8 cellular contexts compared by ENCODE assay signal in genomic region chr17:81253358-81254131, GRCh38. TPM values are rescaled to one million over a fixed set of nuclear protein-coding genes. Genes with fewer than 3 reads are reported as not detected.
A peak's percentile ranks its signal among the peaks of the same experiment; 100 is the strongest.
DNase-seq lines count a peak whose midpoint lies in the region; ATAC-seq and TF ChIP-seq lines count a peak whose summit lies in the region.

No MANE protein-coding gene starts in this region.

- H3K9me3 Mint-ChIP-seq in activated CD8-positive, alpha-beta T cell treated with anti-CD3 and anti-CD28 coated beads for 36 hours = no peaks in the 10 kb centered on the region
- no peaks in the 10 kb centered on the region for H3K9me3 Mint-ChIP-seq in effector memory CD8-positive, alpha-beta T cell
- no peaks in the 10 kb centered on the region for H3K9me3 Mint-ChIP-seq in naive thymus-derived CD8-positive, alpha-beta T cell

- CTCF ChIA-PET in activated CD8-positive, alpha-beta T cell treated with anti-CD3 and anti-CD28 coated beads for 36 hours (lab: Charles Lee) = interaction anchor here (0.6 to 2.3 kb wide), 19 partner anchors 9 to 347 kb away, joined by 3 to 21 read pairs (median 3); partner anchors contain the start of gene SLC38A10

- peaks cover 11% of the 10 kb centered on the region for H3K4me1 Mint-ChIP-seq in activated CD8-positive, alpha-beta T cell treated with anti-CD3 and anti-CD28 coated beads for 36 hours (ENCODE audit: low read depth)
- peaks cover 11 to 17% of the 10 kb centered on the region in 2 donors for H3K4me1 Mint-ChIP-seq in effector memory CD8-positive, alpha-beta T cell (ENCODE audit: low read depth in 2 of 2)
- H3K4me1 Mint-ChIP-seq in naive thymus-derived CD8-positive, alpha-beta T cell = peaks cover 9 to 21% (median 17%) of the 10 kb centered on the region in 4 donors

- WGBS in stomach, 5 donors = 60 to 65% (median 64%) methylated on average over 19 of the region's 19 CpGs

- peaks cover 41 to 66% (median 61%) of the 10 kb centered on the region in 4 donors for H3K36me3 ChIP-seq in stomach

- POLR2A ChIA-PET in activated CD8-positive, alpha-beta T cell treated with anti-CD3 and anti-CD28 coated beads for 36 hours (lab: Charles Lee) = interaction anchor here (0.7 to 1.4 kb wide), 2 partner anchors 26 to 36 kb away, joined by 3 read pairs; no protein-coding TSS in a partner anchor
- POLR2A ChIA-PET in naive thymus-derived CD8-positive, alpha-beta T cell (lab: Charles Lee) = interaction anchor here (0.5 to 1.3 kb wide), 3 partner anchors 231 to 284 kb away, joined by 3 to 8 read pairs (median 3); no protein-coding TSS in a partner anchor

- H3K27me3 Mint-ChIP-seq in activated CD8-positive, alpha-beta T cell treated with anti-CD3 and anti-CD28 coated beads for 36 hours = no peaks in the 10 kb centered on the region
- H3K27me3 Mint-ChIP-seq in effector memory CD8-positive, alpha-beta T cell = no peaks in the 10 kb centered on the region
- H3K27me3 Mint-ChIP-seq in naive thymus-derived CD8-positive, alpha-beta T cell = no peaks in the 10 kb centered on the region

- peaks cover 11 to 30% (median 20%) of the 10 kb centered on the region in 4 donors for H3K4me1 ChIP-seq in stomach

- DNase-seq in DMS 273 (lab: John Stamatoyannopoulos, UW; ENCODE audit: unreplicated experiment) (peak; percentile 75), DMS 273 treated with DMSO at 0.1 percent for 48 hours (lab: John Stamatoyannopoulos, UW) (no peak), NCI-H446 (lab: John Stamatoyannopoulos, UW) (peak; percentile 61 to 72), stomach (peak; percentile 57), foreskin melanocyte (no peak)
- DNase-seq in activated CD8-positive, alpha-beta T cell treated with anti-CD3 and anti-CD28 coated beads for 36 hours = peak; percentile 69
- peak; percentile 55 to 59 (median 58) for DNase-seq in effector memory CD8-positive, alpha-beta T cell
- DNase-seq in naive thymus-derived CD8-positive, alpha-beta T cell = peak; percentile 38 to 77 (median 64)

- H3K4me3 Mint-ChIP-seq in activated CD8-positive, alpha-beta T cell treated with anti-CD3 and anti-CD28 coated beads for 36 hours = no peak overlapping the region
- peak overlapping the region in 1 of 2 donors; percentile 19 for H3K4me3 Mint-ChIP-seq in effector memory CD8-positive, alpha-beta T cell
- H3K4me3 Mint-ChIP-seq in naive thymus-derived CD8-positive, alpha-beta T cell = peak overlapping the region in 5 of 10 donors; percentile 33 to 62 (median 45)

- no peak overlapping the region for H3K27ac ChIP-seq in stomach

- no peak for TF ChIP-seq EP300 in stomach (IDR thresholded peaks at IDR 0.05)

- no peak overlapping the region for H3K4me3 ChIP-seq in stomach

- H3K27ac Mint-ChIP-seq in activated CD8-positive, alpha-beta T cell treated with anti-CD3 and anti-CD28 coated beads for 36 hours = no peak overlapping the region
- H3K27ac Mint-ChIP-seq in effector memory CD8-positive, alpha-beta T cell = peak overlapping the region; percentile 59 to 79
- peak overlapping the region; percentile 3 to 80 (median 46) for H3K27ac Mint-ChIP-seq in naive thymus-derived CD8-positive, alpha-beta T cell

- intact Hi-C loops in activated CD8-positive, alpha-beta T cell treated with anti-CD3 and anti-CD28 coated beads for 36 hours (cut with micrococcal nuclease) = loop anchor here (5.0 kb wide), 1 partner anchor 229 kb away; no protein-coding TSS in a partner anchor
- intact Hi-C loops in stomach (cut with DNase I; ENCODE audit: low total_unique reads) = no loop called here

- TF ChIP-seq CTCF in activated CD8-positive, alpha-beta T cell treated with anti-CD3 and anti-CD28 coated beads for 36 hours (IDR thresholded peaks at IDR 0.05) = peak; percentile 85
- TF ChIP-seq CTCF in stomach (IDR thresholded peaks at IDR 0.05) = peak in 5 of 7 experiments; percentile 71 to 96 (median 83)

- H3K27me3 ChIP-seq in stomach = no peaks in the 10 kb centered on the region

- peaks cover 11% of the 10 kb centered on the region for H3K36me3 Mint-ChIP-seq in activated CD8-positive, alpha-beta T cell treated with anti-CD3 and anti-CD28 coated beads for 36 hours (ENCODE audit: low read depth)
- H3K36me3 Mint-ChIP-seq in effector memory CD8-positive, alpha-beta T cell (ENCODE audit: insufficient read depth) = peaks cover 36% of the 10 kb centered on the region
- H3K36me3 Mint-ChIP-seq in naive thymus-derived CD8-positive, alpha-beta T cell = peaks cover 0 to 29% (median 4%) of the 10 kb centered on the region in 3 donors

- peak; percentile 83 for ATAC-seq in activated CD8-positive, alpha-beta T cell treated with anti-CD3 and anti-CD28 coated beads for 36 hours
- peak; percentile 84 for ATAC-seq in effector memory CD8-positive, alpha-beta T cell (replicated peaks)
- peak; percentile 63 to 75 for ATAC-seq in naive thymus-derived CD8-positive, alpha-beta T cell

- peak in 1 of 4 donors; percentile 83 for TF ChIP-seq POLR2A in stomach (IDR thresholded peaks at IDR 0.05)

- H3K9me3 ChIP-seq in stomach = no peaks in the 10 kb centered on the region

RNA-seq across cellular contexts. Expression of gene NDUFAF8, which starts 14.4 kb away (rescaled TPM):
- 10 to 100 TPM; 72.3 to 75.4 TPM for total RNA-seq in activated CD8-positive, alpha-beta T cell treated with anti-CD3 and anti-CD28 coated beads for 36 hours
- total RNA-seq in naive thymus-derived CD8-positive, alpha-beta T cell = 10 to 100 TPM; 50.8 to 53.3 TPM
- 100 to 1,000 TPM in 2 of 3 donors, 10 to 100 TPM in 1; 85.2 to 135 (median 107) TPM for polyA plus RNA-seq in naive thymus-derived CD8-positive, alpha-beta T cell
- 100 to 1,000 TPM in 2 of 5 donors, 10 to 100 TPM in 2, not detected in 1; 14.5 to 185 (median 92.5) TPM for total RNA-seq in stomach
- polyA plus RNA-seq in stomach = 10 to 100 TPM; 37.7 to 60.8 (median 43.4) TPM

RNA-seq across cellular contexts. Expression of gene TEPSIN, which starts 14.7 kb away (rescaled TPM):
- total RNA-seq in activated CD8-positive, alpha-beta T cell treated with anti-CD3 and anti-CD28 coated beads for 36 hours = 10 to 100 TPM; 28.2 to 32.2 TPM
- 100 to 1,000 TPM; 122 to 136 TPM for total RNA-seq in naive thymus-derived CD8-positive, alpha-beta T cell
- polyA plus RNA-seq in naive thymus-derived CD8-positive, alpha-beta T cell = 1 to 10 TPM; 2.7 to 2.8 (median 2.8) TPM
- total RNA-seq in stomach = 100 to 1,000 TPM in 2 of 5 donors, 10 to 100 TPM in 2, 1 to 10 TPM in 1; 9.4 to 295 (median 22.3) TPM
- 10 to 100 TPM; 15.1 to 31.6 (median 18.1) TPM for polyA plus RNA-seq in stomach

RNA-seq across cellular contexts. Expression of gene CEP131, which starts 30.8 kb away (rescaled TPM):
- total RNA-seq in activated CD8-positive, alpha-beta T cell treated with anti-CD3 and anti-CD28 coated beads for 36 hours = 10 to 100 TPM in 1 of 2 experiments, 1 to 10 TPM in 1; 7.9 to 10.9 TPM
- total RNA-seq in naive thymus-derived CD8-positive, alpha-beta T cell = 10 to 100 TPM; 10.3 to 12.0 TPM
- 1 to 10 TPM; 1.1 to 4.4 (median 4.2) TPM for polyA plus RNA-seq in naive thymus-derived CD8-positive, alpha-beta T cell
- total RNA-seq in stomach = 10 to 100 TPM in 3 of 5 donors, 1 to 10 TPM in 2; 4.8 to 75.0 (median 12.5) TPM
- polyA plus RNA-seq in stomach = 10 to 100 TPM in 2 of 3 donors, 1 to 10 TPM in 1; 9.9 to 15.7 (median 11.8) TPM

RNA-seq across cellular contexts. Expression of gene SLC38A10, which starts 41.6 kb away (rescaled TPM):
- total RNA-seq in activated CD8-positive, alpha-beta T cell treated with anti-CD3 and anti-CD28 coated beads for 36 hours = 10 to 100 TPM; 42.7 to 45.4 TPM
- 10 to 100 TPM; 59.3 to 60.9 TPM for total RNA-seq in naive thymus-derived CD8-positive, alpha-beta T cell
- polyA plus RNA-seq in naive thymus-derived CD8-positive, alpha-beta T cell = 10 to 100 TPM; 32.6 to 53.8 (median 39.7) TPM
- 100 to 1,000 TPM in 2 of 5 donors, 10 to 100 TPM in 3; 27.4 to 140 (median 82.6) TPM for total RNA-seq in stomach
- polyA plus RNA-seq in stomach = 10 to 100 TPM; 18.6 to 78.1 (median 56.4) TPM

Comparison
In these comparisons a context has a peak if more than half of its experiments do, and no peak if none do; other contexts are left out.
1. DNase-seq: peak in DMS 273 (single experiment), NCI-H446 (2 of 2), activated CD8-positive, alpha-beta T cell treated with anti-CD3 and anti-CD28 coated beads for 36 hours (single experiment), effector memory CD8-positive, alpha-beta T cell (3 of 3), naive thymus-derived CD8-positive, alpha-beta T cell (10 of 10) and stomach (single experiment); none in DMS 273 treated with DMSO at 0.1 percent for 48 hours (single experiment) and foreskin melanocyte (single experiment).
2. Peak in every context shown above with its lines, with median percentiles within 50 percentile points of each other: ATAC-seq.